8 cellular contexts compared by ENCODE assay signal in the genomic region with DNA sequence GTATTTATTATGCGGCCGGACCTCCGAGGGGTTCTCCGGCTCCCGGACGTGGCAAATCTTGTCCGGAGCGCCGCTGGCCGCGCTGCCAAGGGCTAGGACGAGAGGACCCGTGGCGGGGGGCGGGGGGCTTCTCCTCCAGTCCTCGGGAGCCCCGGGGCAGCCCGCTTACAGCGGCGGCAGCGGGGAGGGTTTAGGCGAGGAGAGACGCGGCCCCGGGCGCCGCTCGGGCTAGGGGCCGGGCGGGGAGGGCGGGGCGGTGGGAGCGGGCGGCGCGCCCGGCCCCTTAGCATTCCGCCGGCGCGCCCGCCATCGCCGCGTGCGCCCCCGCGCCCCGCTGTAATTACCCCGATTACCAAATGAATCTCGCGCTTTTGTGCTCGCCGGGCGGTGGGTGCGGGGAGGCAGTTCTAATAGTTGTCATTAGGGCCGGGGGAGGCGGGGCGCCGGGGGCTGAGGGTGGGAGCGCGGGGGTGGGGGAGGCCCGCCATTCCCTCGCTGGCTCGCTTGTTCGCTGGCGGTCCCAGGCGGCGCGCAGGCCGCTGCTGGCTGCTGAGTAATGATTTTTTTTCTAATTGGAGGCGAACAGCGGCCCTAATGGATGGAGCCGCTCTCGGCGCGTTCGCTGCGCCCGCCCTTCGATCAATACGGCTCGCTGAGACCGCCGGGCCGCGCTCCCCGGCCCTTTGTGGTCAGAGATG.
DNase-seq lines count a peak whose midpoint lies in the region; ATAC-seq and TF ChIP-seq lines count a peak whose summit lies in the region.

No MANE protein-coding gene starts in this region.

- POLR2A ChIA-PET in naive thymus-derived CD8-positive, alpha-beta T cell (lab: Charles Lee) = no interaction called here

- ATAC-seq in naive thymus-derived CD8-positive, alpha-beta T cell = peak in 1 of 2 donors; percentile 65
- ATAC-seq in GM19455 (IDR thresholded peaks at IDR 0.05; ENCODE audit: unreplicated experiment) (no peak), GM18502 (IDR thresholded peaks at IDR 0.05; ENCODE audit: poor library complexity, unreplicated experiment) (no peak)

- H3K36me3 ChIP-seq in uterus = no peaks in the 10 kb centered on the region

- H3K4me3 ChIP-seq in uterus = peak overlapping the region; percentile 13 to 43

- no peak for TF ChIP-seq POLR2A in uterus (IDR thresholded peaks at IDR 0.05)

- no peaks in the 10 kb centered on the region for H3K36me3 Mint-ChIP-seq in chondrocyte (ENCODE audit: low read depth)
- peaks cover 0 to 5% (median 0%) of the 10 kb centered on the region in 3 donors for H3K36me3 Mint-ChIP-seq in naive thymus-derived CD8-positive, alpha-beta T cell

- peaks cover 14% of the 10 kb centered on the region for H3K4me1 Mint-ChIP-seq in chondrocyte (ENCODE audit: low read depth)
- H3K4me1 Mint-ChIP-seq in naive thymus-derived CD8-positive, alpha-beta T cell = peaks cover 0 to 10% (median 6%) of the 10 kb centered on the region in 4 donors

- H3K9me3 ChIP-seq in uterus = no peaks in the 10 kb centered on the region

- H3K27ac ChIP-seq in uterus = peak overlapping the region in 1 of 2 donors; percentile 34

- peak; percentile 60 for DNase-seq in GM03348 (ENCODE audit: low spot score)
- peak; percentile 85 for DNase-seq in NCI-H748 (lab: John Stamatoyannopoulos, UW; ENCODE audit: unreplicated experiment)
- DNase-seq in chondrocyte (ENCODE audit: low spot score) = no peak
- no peak for DNase-seq in naive thymus-derived CD8-positive, alpha-beta T cell
- DNase-seq in uterus = peak in 1 of 2 donors; percentile 43
- no peak for DNase-seq in GM19240 (ENCODE audit: insufficient read length, low spot score)

- H3K27ac Mint-ChIP-seq in chondrocyte (ENCODE audit: unreplicated experiment) = no peak overlapping the region
- no peak overlapping the region for H3K27ac Mint-ChIP-seq in naive thymus-derived CD8-positive, alpha-beta T cell

- H3K27me3 Mint-ChIP-seq in chondrocyte (ENCODE audit: low read depth) = no peaks in the 10 kb centered on the region
- H3K27me3 Mint-ChIP-seq in naive thymus-derived CD8-positive, alpha-beta T cell = peaks cover 0 to 9% (median 2%) of the 10 kb centered on the region in 5 donors

- H3K9me3 Mint-ChIP-seq in chondrocyte (ENCODE audit: low read depth) = peaks cover 14% of the 10 kb centered on the region
- peaks cover 0 to 10% (median 0%) of the 10 kb centered on the region in 9 donors for H3K9me3 Mint-ChIP-seq in naive thymus-derived CD8-positive, alpha-beta T cell

- H3K27me3 ChIP-seq in uterus = no peaks in the 10 kb centered on the region

- no peaks in the 10 kb centered on the region for H3K4me1 ChIP-seq in uterus

- peak overlapping the region; percentile 55 for H3K4me3 Mint-ChIP-seq in chondrocyte (ENCODE audit: unreplicated experiment)
- peak overlapping the region in 8 of 10 donors; percentile 33 to 82 (median 54) for H3K4me3 Mint-ChIP-seq in naive thymus-derived CD8-positive, alpha-beta T cell

- TF ChIP-seq CTCF in chondrocyte (IDR thresholded peaks at IDR 0.05) = no peak
- TF ChIP-seq CTCF in uterus (IDR thresholded peaks at IDR 0.05) = no peak

- intact Hi-C loops in uterus (cut with DNase I; ENCODE audit: low total_unique reads) = no loop called here

Comparison
In these comparisons a context has a peak if more than half of its experiments do, and no peak if none do; other contexts are left out.
1. DNase-seq: peak in GM03348 (single experiment) and NCI-H748 (single experiment); none in chondrocyte (single experiment), naive thymus-derived CD8-positive, alpha-beta T cell (0 of 10) and GM19240 (single experiment).